In the genomic region with DNA sequence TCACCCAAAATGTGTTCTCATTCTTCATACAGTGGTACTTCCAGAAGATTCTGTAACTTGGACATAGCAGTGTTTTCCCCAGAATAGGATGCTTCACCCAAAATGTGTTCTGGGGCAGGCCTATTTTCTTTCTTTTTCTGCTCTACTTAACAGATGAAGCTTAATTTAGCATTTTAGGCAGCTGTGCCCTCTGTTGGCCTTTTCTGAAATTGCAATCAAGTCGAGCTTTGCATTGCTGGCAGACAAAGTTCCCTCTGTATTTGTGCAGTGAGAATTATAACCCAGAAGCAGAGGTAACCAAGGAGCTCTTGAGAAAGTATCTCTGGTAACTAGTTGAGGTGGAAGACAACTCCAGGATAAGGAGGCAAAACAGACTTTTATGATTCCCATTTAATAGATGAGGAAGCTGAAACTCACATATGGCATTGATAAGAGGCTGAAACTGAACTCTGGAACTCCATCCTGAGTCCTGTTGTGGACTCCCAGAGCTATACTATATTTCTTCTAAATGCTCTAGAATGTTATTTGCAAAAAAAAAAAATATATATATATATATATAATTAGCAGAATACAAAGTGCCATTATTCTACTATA, we compare ENCODE assay signal across 8 cellular contexts. TPM values are rescaled to one million over a fixed set of nuclear protein-coding genes. Genes with fewer than 3 reads are reported as not detected.
A peak's percentile ranks its signal among the peaks of the same experiment; 100 is the strongest.
DNase-seq lines count a peak whose midpoint lies in the region; ATAC-seq, FAIRE-seq and TF ChIP-seq lines count a peak whose summit lies in the region.

No MANE protein-coding gene starts in this region.

- peak; percentile 67 for ATAC-seq in GM21529 (IDR thresholded peaks at IDR 0.05; ENCODE audit: unreplicated experiment)

- no peaks in the 10 kb centered on the region for H3K27me3 ChIP-seq in trophoblast cell (ENCODE audit: insufficient read depth, low read length)

- no peak overlapping the region for H3K27ac ChIP-seq in trophoblast cell (ENCODE audit: low read depth, low read length)

- H3K9me3 ChIP-seq in trophoblast cell (ENCODE audit: insufficient read depth, low read depth, low read length): no peaks in the 10 kb centered on the region

- no peak overlapping the region for H2BK5ac ChIP-seq in trophoblast cell (ENCODE audit: low read depth, low read length, poor library complexity)

- no peak overlapping the region for H2BK12ac ChIP-seq in trophoblast cell (ENCODE audit: low read length)

- H3K79me1 ChIP-seq in trophoblast cell (ENCODE audit: low read length): no peaks in the 10 kb centered on the region

- no peak overlapping the region for H3K14ac ChIP-seq in trophoblast cell (ENCODE audit: low read length)

- H2BK120ac ChIP-seq in trophoblast cell (ENCODE audit: insufficient read depth, low read length, poor library complexity): no peak overlapping the region

- WGBS in trophoblast cell (ENCODE audit: extremely low coverage, insufficient coverage, insufficient read length): no CpG with 5 or more reads among the region's 1 CpG

- no peak overlapping the region for H4K12ac ChIP-seq in trophoblast cell (ENCODE audit: low read depth, low read length)

- no peak overlapping the region for H3K4me2 ChIP-seq in trophoblast cell (ENCODE audit: low read length)

- H3K4ac ChIP-seq in trophoblast cell (ENCODE audit: low read depth, low read length): no peak overlapping the region

- no peak overlapping the region for H2AK5ac ChIP-seq in trophoblast cell (ENCODE audit: low read length)

- no peak overlapping the region for H4K91ac ChIP-seq in trophoblast cell (ENCODE audit: low read depth, low read length)

- peaks cover 4 to 7% of the 10 kb centered on the region in 2 experiments for H3K36me3 ChIP-seq in trophoblast cell (ENCODE audit: control insufficient read depth in 1 of 2, insufficient read depth in 2 of 2, low read length in 2 of 2)

- H3K9ac ChIP-seq in trophoblast cell (ENCODE audit: low read length): no peak overlapping the region

- H4K8ac ChIP-seq in trophoblast cell (ENCODE audit: low read depth, low read length): no peak overlapping the region

- no peak for FAIRE-seq in D721Med (lab: Jason Lieb, UNC)

- TF ChIP-seq CTCF in D721Med (IDR thresholded peaks at IDR 0.05; ENCODE audit: insufficient read depth, missing control alignments) (peak; percentile 79), WI38 (IDR thresholded peaks at IDR 0.05; ENCODE audit: low read depth, low read length) (peak; percentile 55), fibroblast of mammary gland (conservative IDR thresholded peaks at IDR 0.05; ENCODE audit: control insufficient read depth, insufficient read depth, low read depth, low read length) (peak; percentile 77)

- H3K79me2 ChIP-seq in trophoblast cell (ENCODE audit: control insufficient read depth, insufficient read depth, low read length, poor library complexity): no peaks in the 10 kb centered on the region

- no peak overlapping the region for H3K23ac ChIP-seq in trophoblast cell (ENCODE audit: low read length)

- no peaks in the 10 kb centered on the region for H3K4me1 ChIP-seq in trophoblast cell (ENCODE audit: control insufficient read depth in 1 of 2, insufficient read depth in 2 of 2, low read length in 2 of 2)

- DNase-seq in D721Med (ENCODE audit: insufficient read length, low spot score): no peak
- peak; percentile 69 for DNase-seq in NCI-H1694 (lab: John Stamatoyannopoulos, UW)
- DNase-seq in fibroblast of mammary gland (ENCODE audit: low read depth): peak; percentile 48
- peak; percentile 61 to 90 for DNase-seq in trophoblast cell
- DNase-seq in stimulated activated naive CD4-positive, alpha-beta T cell treated with Interleukin-2 at 50 U/mL for 16 hours (lab: John Stamatoyannopoulos, UW): no peak
- DNase-seq in activated effector memory CD4-positive, alpha-beta T cell treated with anti-CD3 and anti-CD28 coated beads, Interleukin-2, amount 50 U/mL, for 16 hours: no peak

- no peak overlapping the region for H3K18ac ChIP-seq in trophoblast cell (ENCODE audit: low read length)

- H3K4me3 ChIP-seq in WI38 (ENCODE audit: low read depth, low read length) (no peak overlapping the region), fibroblast of mammary gland (ENCODE audit: control insufficient read depth, low read depth, low read length) (no peak overlapping the region), trophoblast cell (ENCODE audit: low read depth, low read length) (no peak overlapping the region)

- H2AFZ ChIP-seq in trophoblast cell (ENCODE audit: insufficient read depth, low read length, poor library complexity): no peak overlapping the region

RNA-seq across cellular contexts. Expression of a gene that starts 50.3 kb away (rescaled TPM):
- polyA plus RNA-seq in trophoblast cell (2013): 65.5 and 65.9 TPM in 2 replicates

Comparison
In these comparisons a context has a peak if more than half of its experiments do, and no peak if none do; other contexts are left out.
1. DNase-seq: peak in NCI-H1694 (single experiment), fibroblast of mammary gland (single experiment) and trophoblast cell (2 of 2); none in D721Med (single experiment), stimulated activated naive CD4-positive, alpha-beta T cell treated with Interleukin-2 at 50 U/mL for 16 hours (single experiment) and activated effector memory CD4-positive, alpha-beta T cell treated with anti-CD3 and anti-CD28 coated beads, Interleukin-2, amount 50 U/mL, for 16 hours (single experiment).
2. Peak in every context shown above with its lines, with median percentiles within 50 percentile points of each other: CTCF ChIP-seq.